In the genomic region with DNA sequence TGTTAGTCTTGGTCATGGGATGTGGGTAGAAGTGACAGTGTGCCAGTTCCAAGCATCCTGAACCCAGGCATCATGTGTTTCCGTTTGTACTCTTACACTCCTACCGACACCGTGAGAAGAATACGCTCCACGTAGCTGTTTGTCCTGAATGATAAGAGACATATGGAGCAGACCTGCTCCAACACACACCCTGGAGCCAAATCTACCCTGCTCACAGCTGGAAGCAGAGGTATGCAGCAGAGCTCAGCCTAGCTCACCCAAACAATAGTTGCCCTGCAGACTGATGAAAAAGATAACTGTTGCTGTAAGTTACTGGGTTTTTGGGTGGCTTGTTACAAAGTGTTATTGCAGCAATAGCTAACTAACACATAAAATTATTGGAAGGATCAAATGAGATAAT, we compare ENCODE assay signal across 24 cellular contexts. TPM values are rescaled to one million over a fixed set of nuclear protein-coding genes. Genes with fewer than 3 reads are reported as not detected.
DNase-seq lines count a peak whose midpoint lies in the region; ATAC-seq and TF ChIP-seq lines count a peak whose summit lies in the region.
"Had no signal": no experiment of that assay in that cellular context is flagged by ENCODE, and none has a peak within 500 bp of the region (broad histone marks: within the 10 kb centered on the region; RNA-seq: fewer than 3 reads in every experiment).

No MANE protein-coding gene starts in this region.

- H3K14ac ChIP-seq in trophoblast cell (ENCODE audit: low read length): no peak overlapping the region

- no peak overlapping the region for H3K4ac ChIP-seq in trophoblast cell (ENCODE audit: low read depth, low read length)

- H2BK12ac ChIP-seq in trophoblast cell (ENCODE audit: low read length): no peak overlapping the region

- no peak overlapping the region for H3K27ac ChIP-seq in trophoblast cell (ENCODE audit: low read depth, low read length)
- H3K27ac ChIP-seq: 22Rv1, PC-9, SJSA1 had no signal

- WGBS in trophoblast cell (ENCODE audit: extremely low coverage, insufficient coverage, insufficient read length): no CpG with 5 or more reads among the region's 5 CpGs

- no peak overlapping the region for H2BK120ac ChIP-seq in trophoblast cell (ENCODE audit: insufficient read depth, low read length, poor library complexity)

- H2AK5ac ChIP-seq in trophoblast cell (ENCODE audit: low read length): no peak overlapping the region

- H3K4me1 ChIP-seq in trophoblast cell (ENCODE audit: control insufficient read depth in 1 of 2, insufficient read depth in 2 of 2, low read length in 2 of 2): peaks cover 0 to 3% of the 10 kb centered on the region in 2 experiments
- H3K4me1 ChIP-seq: SJSA1 had no signal

- H3K9me3 ChIP-seq in trophoblast cell (ENCODE audit: insufficient read depth, low read depth, low read length): no peaks in the 10 kb centered on the region
- H3K9me3 ChIP-seq: SJSA1 had no signal

- no peak overlapping the region for H3K23ac ChIP-seq in trophoblast cell (ENCODE audit: low read length)

- H3K79me1 ChIP-seq in trophoblast cell (ENCODE audit: low read length): no peaks in the 10 kb centered on the region

- no peak overlapping the region for H3K18ac ChIP-seq in trophoblast cell (ENCODE audit: low read length)

- no peak overlapping the region for H3K9ac ChIP-seq in trophoblast cell (ENCODE audit: low read length)

- H3K36me3 ChIP-seq in trophoblast cell (ENCODE audit: control insufficient read depth in 1 of 2, insufficient read depth in 2 of 2, low read length in 2 of 2): no peaks in the 10 kb centered on the region
- H3K36me3 ChIP-seq: SJSA1 had no signal

- no peak for ATAC-seq in HG02885 (IDR thresholded peaks at IDR 0.05; ENCODE audit: poor library complexity, unreplicated experiment)
- no peak for ATAC-seq in GM18520 (IDR thresholded peaks at IDR 0.05; ENCODE audit: unreplicated experiment)

- H4K8ac ChIP-seq in trophoblast cell (ENCODE audit: low read depth, low read length): no peak overlapping the region

- H3K27me3 ChIP-seq in trophoblast cell (ENCODE audit: insufficient read depth, low read length): no peaks in the 10 kb centered on the region
- H3K27me3 ChIP-seq: SJSA1 had no signal

- H2BK5ac ChIP-seq in trophoblast cell (ENCODE audit: low read depth, low read length, poor library complexity): no peak overlapping the region

- H3K4me2 ChIP-seq in trophoblast cell (ENCODE audit: low read length): no peak overlapping the region
- H3K4me2 ChIP-seq: PC-9 had no signal

- no peak overlapping the region for H2AFZ ChIP-seq in trophoblast cell (ENCODE audit: insufficient read depth, low read length, poor library complexity)
- H2AFZ ChIP-seq: PC-9 had no signal

- TF ChIP-seq CTCF in fibroblast of pulmonary artery (IDR thresholded peaks at IDR 0.05; ENCODE audit: low read length, missing control alignments): no peak

- no peak overlapping the region for H4K91ac ChIP-seq in trophoblast cell (ENCODE audit: low read depth, low read length)

- H3K4me3 ChIP-seq in fibroblast of pulmonary artery (replicated peaks; ENCODE audit: low read depth, low read length) (no peak overlapping the region), trophoblast cell (ENCODE audit: low read depth, low read length) (no peak overlapping the region)
- H3K4me3 ChIP-seq: PC-9, SJSA1 had no signal

- H4K12ac ChIP-seq in trophoblast cell (ENCODE audit: low read depth, low read length): no peak overlapping the region

- DNase-seq in DMS 273 (lab: John Stamatoyannopoulos, UW; ENCODE audit: unreplicated experiment) (peak; percentile 49), DMS 273 treated with DMSO at 0.1 percent for 48 hours (lab: John Stamatoyannopoulos, UW) (no peak), NCI-H69 (lab: John Stamatoyannopoulos, UW) (peak; percentile 95), fibroblast of pulmonary artery (ENCODE audit: low read depth) (peak; percentile 14), trophoblast cell (peak; percentile 51 to 79), NCI-H2107 treated with DMSO at 0.1 percent for 48 hours (lab: John Stamatoyannopoulos, UW; ENCODE audit: unreplicated experiment) (no peak)
- DNase-seq: Calu3, GOT3, HCEC 1CT, NCI-H1048, NCI-H1417, NCI-H187, NCI-H2081 treated with DMSO at 0.1 percent for 48 hours, NCI-H446, NCI-H524 treated with DMSO at 0.1 percent for 48 hours, NCI-H82, PC-9, Right ventricle myocardium superior, RPMI8226 had no signal

- no peaks in the 10 kb centered on the region for H3K79me2 ChIP-seq in trophoblast cell (ENCODE audit: control insufficient read depth, insufficient read depth, low read length, poor library complexity)

RNA-seq across cellular contexts. Expression of a gene that starts 14.3 kb away (rescaled TPM):
- 5.6 and 5.7 TPM in 2 replicates for polyA plus RNA-seq in trophoblast cell (2013)

RNA-seq across cellular contexts. Expression of a gene that starts 16.3 kb away (rescaled TPM):
- polyA plus RNA-seq in trophoblast cell (2013): 0.11 TPM in 2 replicates
- polyA plus RNA-seq: BJ had no signal

Comparison
In these comparisons a context has a peak if more than half of its experiments do, and no peak if none do; other contexts are left out.
1. DNase-seq: peak in DMS 273 (single experiment), NCI-H69 (single experiment), fibroblast of pulmonary artery (single experiment) and trophoblast cell (2 of 2); none in DMS 273 treated with DMSO at 0.1 percent for 48 hours (single experiment) and NCI-H2107 treated with DMSO at 0.1 percent for 48 hours (single experiment).